1 cellular context compared by ENCODE assay signal in the genomic region with DNA sequence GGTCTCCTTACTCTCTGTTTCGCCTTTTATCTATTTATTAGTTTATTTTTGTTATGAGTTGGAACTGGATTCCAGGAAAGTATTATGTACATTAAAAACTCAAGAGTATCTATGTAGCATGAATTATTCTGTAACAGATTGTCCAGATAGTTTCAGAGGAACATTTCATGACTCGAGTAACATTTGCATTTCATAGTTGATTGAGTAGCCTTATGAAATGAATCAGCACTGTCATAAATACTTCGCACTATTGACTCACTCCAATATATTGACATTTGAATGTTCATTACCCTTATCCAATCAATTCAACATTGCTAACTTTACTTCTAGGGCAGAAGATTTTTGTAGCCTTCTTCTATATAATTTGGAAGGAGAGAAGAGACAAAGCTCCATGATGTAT.
TF ChIP-seq lines count a peak whose summit lies in the region.

No MANE protein-coding gene starts in this region.

TF ChIP-seq in GM12878, 131 proteins besides CTCF, POLR2A, EP300 and RAD21 (continued from another document and continues in another):
- TF ChIP-seq SIN3A (IDR thresholded peaks at IDR 0.05; ENCODE audit: low read depth, low read length) (no peak), ZSCAN29 (IDR thresholded peaks at IDR 0.05) (no peak), POLR2AphosphoS5 (IDR thresholded peaks at IDR 0.05; ENCODE audit: low read length) (no peak), ASH2L (IDR thresholded peaks at IDR 0.05; ENCODE audit: borderline replicate concordance, low read depth) (no peak), YBX1 (IDR thresholded peaks at IDR 0.05) (no peak), CBX5 (IDR thresholded peaks at IDR 0.05; ENCODE audit: low read depth) (no peak), ZNF207 (IDR thresholded peaks at IDR 0.05; ENCODE audit: borderline replicate concordance) (no peak), MTA3 (IDR thresholded peaks at IDR 0.05; ENCODE audit: borderline replicate concordance, low read length) (no peak), ZZZ3 (IDR thresholded peaks at IDR 0.05; ENCODE audit: control insufficient read depth, insufficient read length, low read depth) (no peak), YY1 (IDR thresholded peaks at IDR 0.05; ENCODE audit: low read depth, low read length) (no peak), ZBED1 (IDR thresholded peaks at IDR 0.05; ENCODE audit: borderline replicate concordance) (peak; percentile 55; the same call in 1 of the 2 replicates), BCL11A (IDR thresholded peaks at IDR 0.05; ENCODE audit: low read depth, low read length) (peak; percentile 75; the same call in 1 of the 2 replicates), SP1 (IDR thresholded peaks at IDR 0.05; ENCODE audit: low read depth, low read length) (no peak), KAT2A (conservative IDR thresholded peaks at IDR 0.05; ENCODE audit: control insufficient read depth, low read depth, low read length) (no peak), RUNX3 (IDR thresholded peaks at IDR 0.05; ENCODE audit: low read length) (peak; percentile 37; the same call in 1 of the 2 replicates), TAF1 (IDR thresholded peaks at IDR 0.05; ENCODE audit: borderline replicate concordance, low read depth, low read length) (no peak), CHD1 (IDR thresholded peaks at IDR 0.05; ENCODE audit: low read depth, low read length) (no peak), SIX5 (IDR thresholded peaks at IDR 0.05; ENCODE audit: low read depth, low read length, severe bottlenecking) (no peak), HDGF (IDR thresholded peaks at IDR 0.05) (no peak), CHD2 (IDR thresholded peaks at IDR 0.05; ENCODE audit: borderline replicate concordance, low read depth, low read length) (no peak), SREBF2 (IDR thresholded peaks at IDR 0.05; ENCODE audit: low read length) (no peak), MXI1 (IDR thresholded peaks at IDR 0.05; ENCODE audit: low read depth, low read length) (no peak)
- TF ChIP-seq, protein P1, sequence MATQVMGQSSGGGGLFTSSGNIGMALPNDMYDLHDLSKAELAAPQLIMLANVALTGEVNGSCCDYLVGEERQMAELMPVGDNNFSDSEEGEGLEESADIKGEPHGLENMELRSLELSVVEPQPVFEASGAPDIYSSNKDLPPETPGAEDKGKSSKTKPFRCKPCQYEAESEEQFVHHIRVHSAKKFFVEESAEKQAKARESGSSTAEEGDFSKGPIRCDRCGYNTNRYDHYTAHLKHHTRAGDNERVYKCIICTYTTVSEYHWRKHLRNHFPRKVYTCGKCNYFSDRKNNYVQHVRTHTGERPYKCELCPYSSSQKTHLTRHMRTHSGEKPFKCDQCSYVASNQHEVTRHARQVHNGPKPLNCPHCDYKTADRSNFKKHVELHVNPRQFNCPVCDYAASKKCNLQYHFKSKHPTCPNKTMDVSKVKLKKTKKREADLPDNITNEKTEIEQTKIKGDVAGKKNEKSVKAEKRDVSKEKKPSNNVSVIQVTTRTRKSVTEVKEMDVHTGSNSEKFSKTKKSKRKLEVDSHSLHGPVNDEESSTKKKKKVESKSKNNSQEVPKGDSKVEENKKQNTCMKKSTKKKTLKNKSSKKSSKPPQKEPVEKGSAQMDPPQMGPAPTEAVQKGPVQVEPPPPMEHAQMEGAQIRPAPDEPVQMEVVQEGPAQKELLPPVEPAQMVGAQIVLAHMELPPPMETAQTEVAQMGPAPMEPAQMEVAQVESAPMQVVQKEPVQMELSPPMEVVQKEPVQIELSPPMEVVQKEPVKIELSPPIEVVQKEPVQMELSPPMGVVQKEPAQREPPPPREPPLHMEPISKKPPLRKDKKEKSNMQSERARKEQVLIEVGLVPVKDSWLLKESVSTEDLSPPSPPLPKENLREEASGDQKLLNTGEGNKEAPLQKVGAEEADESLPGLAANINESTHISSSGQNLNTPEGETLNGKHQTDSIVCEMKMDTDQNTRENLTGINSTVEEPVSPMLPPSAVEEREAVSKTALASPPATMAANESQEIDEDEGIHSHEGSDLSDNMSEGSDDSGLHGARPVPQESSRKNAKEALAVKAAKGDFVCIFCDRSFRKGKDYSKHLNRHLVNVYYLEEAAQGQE (IDR thresholded peaks at IDR 0.05; ENCODE audit: low read depth, low read length), result no peak
- TF ChIP-seq, protein P2, sequence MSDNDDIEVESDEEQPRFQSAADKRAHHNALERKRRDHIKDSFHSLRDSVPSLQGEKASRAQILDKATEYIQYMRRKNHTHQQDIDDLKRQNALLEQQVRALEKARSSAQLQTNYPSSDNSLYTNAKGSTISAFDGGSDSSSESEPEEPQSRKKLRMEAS (IDR thresholded peaks at IDR 0.05; ENCODE audit: low read depth, low read length), result no peak
- TF ChIP-seq, protein P3, sequence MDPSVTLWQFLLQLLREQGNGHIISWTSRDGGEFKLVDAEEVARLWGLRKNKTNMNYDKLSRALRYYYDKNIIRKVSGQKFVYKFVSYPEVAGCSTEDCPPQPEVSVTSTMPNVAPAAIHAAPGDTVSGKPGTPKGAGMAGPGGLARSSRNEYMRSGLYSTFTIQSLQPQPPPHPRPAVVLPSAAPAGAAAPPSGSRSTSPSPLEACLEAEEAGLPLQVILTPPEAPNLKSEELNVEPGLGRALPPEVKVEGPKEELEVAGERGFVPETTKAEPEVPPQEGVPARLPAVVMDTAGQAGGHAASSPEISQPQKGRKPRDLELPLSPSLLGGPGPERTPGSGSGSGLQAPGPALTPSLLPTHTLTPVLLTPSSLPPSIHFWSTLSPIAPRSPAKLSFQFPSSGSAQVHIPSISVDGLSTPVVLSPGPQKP (IDR thresholded peaks at IDR 0.05; ENCODE audit: low read depth, low read length), result no peak
- TF ChIP-seq, protein P4, sequence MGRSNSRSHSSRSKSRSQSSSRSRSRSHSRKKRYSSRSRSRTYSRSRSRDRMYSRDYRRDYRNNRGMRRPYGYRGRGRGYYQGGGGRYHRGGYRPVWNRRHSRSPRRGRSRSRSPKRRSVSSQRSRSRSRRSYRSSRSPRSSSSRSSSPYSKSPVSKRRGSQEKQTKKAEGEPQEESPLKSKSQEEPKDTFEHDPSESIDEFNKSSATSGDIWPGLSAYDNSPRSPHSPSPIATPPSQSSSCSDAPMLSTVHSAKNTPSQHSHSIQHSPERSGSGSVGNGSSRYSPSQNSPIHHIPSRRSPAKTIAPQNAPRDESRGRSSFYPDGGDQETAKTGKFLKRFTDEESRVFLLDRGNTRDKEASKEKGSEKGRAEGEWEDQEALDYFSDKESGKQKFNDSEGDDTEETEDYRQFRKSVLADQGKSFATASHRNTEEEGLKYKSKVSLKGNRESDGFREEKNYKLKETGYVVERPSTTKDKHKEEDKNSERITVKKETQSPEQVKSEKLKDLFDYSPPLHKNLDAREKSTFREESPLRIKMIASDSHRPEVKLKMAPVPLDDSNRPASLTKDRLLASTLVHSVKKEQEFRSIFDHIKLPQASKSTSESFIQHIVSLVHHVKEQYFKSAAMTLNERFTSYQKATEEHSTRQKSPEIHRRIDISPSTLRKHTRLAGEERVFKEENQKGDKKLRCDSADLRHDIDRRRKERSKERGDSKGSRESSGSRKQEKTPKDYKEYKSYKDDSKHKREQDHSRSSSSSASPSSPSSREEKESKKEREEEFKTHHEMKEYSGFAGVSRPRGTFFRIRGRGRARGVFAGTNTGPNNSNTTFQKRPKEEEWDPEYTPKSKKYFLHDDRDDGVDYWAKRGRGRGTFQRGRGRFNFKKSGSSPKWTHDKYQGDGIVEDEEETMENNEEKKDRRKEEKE (IDR thresholded peaks at IDR 0.05), result no peak
- TF ChIP-seq, protein P5, sequence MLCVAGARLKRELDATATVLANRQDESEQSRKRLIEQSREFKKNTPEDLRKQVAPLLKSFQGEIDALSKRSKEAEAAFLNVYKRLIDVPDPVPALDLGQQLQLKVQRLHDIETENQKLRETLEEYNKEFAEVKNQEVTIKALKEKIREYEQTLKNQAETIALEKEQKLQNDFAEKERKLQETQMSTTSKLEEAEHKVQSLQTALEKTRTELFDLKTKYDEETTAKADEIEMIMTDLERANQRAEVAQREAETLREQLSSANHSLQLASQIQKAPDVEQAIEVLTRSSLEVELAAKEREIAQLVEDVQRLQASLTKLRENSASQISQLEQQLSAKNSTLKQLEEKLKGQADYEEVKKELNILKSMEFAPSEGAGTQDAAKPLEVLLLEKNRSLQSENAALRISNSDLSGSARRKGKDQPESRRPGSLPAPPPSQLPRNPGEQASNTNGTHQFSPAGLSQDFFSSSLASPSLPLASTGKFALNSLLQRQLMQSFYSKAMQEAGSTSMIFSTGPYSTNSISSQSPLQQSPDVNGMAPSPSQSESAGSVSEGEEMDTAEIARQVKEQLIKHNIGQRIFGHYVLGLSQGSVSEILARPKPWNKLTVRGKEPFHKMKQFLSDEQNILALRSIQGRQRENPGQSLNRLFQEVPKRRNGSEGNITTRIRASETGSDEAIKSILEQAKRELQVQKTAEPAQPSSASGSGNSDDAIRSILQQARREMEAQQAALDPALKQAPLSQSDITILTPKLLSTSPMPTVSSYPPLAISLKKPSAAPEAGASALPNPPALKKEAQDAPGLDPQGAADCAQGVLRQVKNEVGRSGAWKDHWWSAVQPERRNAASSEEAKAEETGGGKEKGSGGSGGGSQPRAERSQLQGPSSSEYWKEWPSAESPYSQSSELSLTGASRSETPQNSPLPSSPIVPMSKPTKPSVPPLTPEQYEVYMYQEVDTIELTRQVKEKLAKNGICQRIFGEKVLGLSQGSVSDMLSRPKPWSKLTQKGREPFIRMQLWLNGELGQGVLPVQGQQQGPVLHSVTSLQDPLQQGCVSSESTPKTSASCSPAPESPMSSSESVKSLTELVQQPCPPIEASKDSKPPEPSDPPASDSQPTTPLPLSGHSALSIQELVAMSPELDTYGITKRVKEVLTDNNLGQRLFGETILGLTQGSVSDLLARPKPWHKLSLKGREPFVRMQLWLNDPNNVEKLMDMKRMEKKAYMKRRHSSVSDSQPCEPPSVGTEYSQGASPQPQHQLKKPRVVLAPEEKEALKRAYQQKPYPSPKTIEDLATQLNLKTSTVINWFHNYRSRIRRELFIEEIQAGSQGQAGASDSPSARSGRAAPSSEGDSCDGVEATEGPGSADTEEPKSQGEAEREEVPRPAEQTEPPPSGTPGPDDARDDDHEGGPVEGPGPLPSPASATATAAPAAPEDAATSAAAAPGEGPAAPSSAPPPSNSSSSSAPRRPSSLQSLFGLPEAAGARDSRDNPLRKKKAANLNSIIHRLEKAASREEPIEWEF (IDR thresholded peaks at IDR 0.05; ENCODE audit: insufficient replicate concordance, low read depth, low read length), result peak; percentile 98
- TF ChIP-seq, protein P6, sequence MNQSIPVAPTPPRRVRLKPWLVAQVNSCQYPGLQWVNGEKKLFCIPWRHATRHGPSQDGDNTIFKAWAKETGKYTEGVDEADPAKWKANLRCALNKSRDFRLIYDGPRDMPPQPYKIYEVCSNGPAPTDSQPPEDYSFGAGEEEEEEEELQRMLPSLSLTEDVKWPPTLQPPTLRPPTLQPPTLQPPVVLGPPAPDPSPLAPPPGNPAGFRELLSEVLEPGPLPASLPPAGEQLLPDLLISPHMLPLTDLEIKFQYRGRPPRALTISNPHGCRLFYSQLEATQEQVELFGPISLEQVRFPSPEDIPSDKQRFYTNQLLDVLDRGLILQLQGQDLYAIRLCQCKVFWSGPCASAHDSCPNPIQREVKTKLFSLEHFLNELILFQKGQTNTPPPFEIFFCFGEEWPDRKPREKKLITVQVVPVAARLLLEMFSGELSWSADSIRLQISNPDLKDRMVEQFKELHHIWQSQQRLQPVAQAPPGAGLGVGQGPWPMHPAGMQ (IDR thresholded peaks at IDR 0.05; ENCODE audit: borderline replicate concordance), result no peak
- TF ChIP-seq, protein P7, sequence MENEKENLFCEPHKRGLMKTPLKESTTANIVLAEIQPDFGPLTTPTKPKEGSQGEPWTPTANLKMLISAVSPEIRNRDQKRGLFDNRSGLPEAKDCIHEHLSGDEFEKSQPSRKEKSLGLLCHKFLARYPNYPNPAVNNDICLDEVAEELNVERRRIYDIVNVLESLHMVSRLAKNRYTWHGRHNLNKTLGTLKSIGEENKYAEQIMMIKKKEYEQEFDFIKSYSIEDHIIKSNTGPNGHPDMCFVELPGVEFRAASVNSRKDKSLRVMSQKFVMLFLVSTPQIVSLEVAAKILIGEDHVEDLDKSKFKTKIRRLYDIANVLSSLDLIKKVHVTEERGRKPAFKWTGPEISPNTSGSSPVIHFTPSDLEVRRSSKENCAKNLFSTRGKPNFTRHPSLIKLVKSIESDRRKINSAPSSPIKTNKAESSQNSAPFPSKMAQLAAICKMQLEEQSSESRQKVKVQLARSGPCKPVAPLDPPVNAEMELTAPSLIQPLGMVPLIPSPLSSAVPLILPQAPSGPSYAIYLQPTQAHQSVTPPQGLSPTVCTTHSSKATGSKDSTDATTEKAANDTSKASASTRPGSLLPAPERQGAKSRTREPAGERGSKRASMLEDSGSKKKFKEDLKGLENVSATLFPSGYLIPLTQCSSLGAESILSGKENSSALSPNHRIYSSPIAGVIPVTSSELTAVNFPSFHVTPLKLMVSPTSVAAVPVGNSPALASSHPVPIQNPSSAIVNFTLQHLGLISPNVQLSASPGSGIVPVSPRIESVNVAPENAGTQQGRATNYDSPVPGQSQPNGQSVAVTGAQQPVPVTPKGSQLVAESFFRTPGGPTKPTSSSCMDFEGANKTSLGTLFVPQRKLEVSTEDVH (IDR thresholded peaks at IDR 0.05; ENCODE audit: low read depth, partially characterized antibody), result no peak
- TF ChIP-seq, protein P8, sequence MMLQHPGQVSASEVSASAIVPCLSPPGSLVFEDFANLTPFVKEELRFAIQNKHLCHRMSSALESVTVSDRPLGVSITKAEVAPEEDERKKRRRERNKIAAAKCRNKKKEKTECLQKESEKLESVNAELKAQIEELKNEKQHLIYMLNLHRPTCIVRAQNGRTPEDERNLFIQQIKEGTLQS (IDR thresholded peaks at IDR 0.05; ENCODE audit: borderline replicate concordance, extremely low read depth, low read depth, low read length), result no peak
- TF ChIP-seq, protein P9, sequence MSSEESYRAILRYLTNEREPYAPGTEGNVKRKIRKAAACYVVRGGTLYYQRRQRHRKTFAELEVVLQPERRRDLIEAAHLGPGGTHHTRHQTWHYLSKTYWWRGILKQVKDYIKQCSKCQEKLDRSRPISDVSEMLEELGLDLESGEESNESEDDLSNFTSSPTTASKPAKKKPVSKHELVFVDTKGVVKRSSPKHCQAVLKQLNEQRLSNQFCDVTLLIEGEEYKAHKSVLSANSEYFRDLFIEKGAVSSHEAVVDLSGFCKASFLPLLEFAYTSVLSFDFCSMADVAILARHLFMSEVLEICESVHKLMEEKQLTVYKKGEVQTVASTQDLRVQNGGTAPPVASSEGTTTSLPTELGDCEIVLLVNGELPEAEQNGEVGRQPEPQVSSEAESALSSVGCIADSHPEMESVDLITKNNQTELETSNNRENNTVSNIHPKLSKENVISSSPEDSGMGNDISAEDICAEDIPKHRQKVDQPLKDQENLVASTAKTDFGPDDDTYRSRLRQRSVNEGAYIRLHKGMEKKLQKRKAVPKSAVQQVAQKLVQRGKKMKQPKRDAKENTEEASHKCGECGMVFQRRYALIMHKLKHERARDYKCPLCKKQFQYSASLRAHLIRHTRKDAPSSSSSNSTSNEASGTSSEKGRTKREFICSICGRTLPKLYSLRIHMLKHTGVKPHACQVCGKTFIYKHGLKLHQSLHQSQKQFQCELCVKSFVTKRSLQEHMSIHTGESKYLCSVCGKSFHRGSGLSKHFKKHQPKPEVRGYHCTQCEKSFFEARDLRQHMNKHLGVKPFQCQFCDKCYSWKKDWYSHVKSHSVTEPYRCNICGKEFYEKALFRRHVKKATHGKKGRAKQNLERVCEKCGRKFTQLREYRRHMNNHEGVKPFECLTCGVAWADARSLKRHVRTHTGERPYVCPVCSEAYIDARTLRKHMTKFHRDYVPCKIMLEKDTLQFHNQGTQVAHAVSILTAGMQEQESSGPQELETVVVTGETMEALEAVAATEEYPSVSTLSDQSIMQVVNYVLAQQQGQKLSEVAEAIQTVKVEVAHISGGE (CRISPR knock-in tag; IDR thresholded peaks at IDR 0.05), result no peak
